1 cellular context compared by ENCODE assay signal in the genomic region with DNA sequence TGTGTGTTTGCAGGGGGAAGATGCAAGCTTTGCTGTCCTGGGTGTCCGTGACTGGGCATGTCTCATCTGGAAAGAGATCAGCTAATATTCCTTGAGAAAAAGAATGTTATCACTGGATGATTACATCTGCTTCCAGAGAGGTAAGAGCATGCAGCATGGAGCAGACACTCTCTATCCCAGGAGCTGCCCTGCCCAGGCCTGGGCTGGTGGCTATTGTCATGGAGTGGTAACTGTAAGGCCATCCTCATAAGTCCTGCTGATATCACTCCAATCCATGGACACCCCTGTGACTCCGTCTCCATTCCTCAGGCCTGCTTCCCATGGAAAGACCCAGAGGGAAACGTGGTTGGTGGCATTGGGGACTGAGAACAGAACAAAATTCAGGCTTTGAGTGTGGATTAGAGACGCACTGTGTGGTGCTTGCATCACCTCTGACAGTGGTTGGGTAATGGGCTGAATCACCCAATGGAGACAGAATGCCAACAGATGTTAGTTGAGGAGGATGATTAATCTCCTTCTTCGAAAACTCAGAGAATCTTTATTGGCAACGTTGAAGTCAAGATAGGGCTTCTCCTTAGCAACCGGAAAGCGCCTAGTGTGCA.
A peak's percentile ranks its signal among the peaks of the same experiment; 100 is the strongest.
TF ChIP-seq lines count a peak whose summit lies in the region.

No MANE protein-coding gene starts in this region.

TF ChIP-seq in IMR-90, 13 proteins besides CTCF, POLR2A, EP300 and RAD21:
- no peak for TF ChIP-seq MAZ (IDR thresholded peaks at IDR 0.05; ENCODE audit: borderline replicate concordance, low read depth, low read length)
- TF ChIP-seq CEBPB (IDR thresholded peaks at IDR 0.05; ENCODE audit: low read depth, low read length): peak; percentile 88
- TF ChIP-seq BHLHE40 (IDR thresholded peaks at IDR 0.05; ENCODE audit: low read depth, low read length): no peak
